ENCODE assay signal across 19 cellular contexts in genomic region chrX:136046295-136046894, GRCh38.
DNase-seq lines count a peak whose midpoint lies in the region; ATAC-seq, FAIRE-seq and TF ChIP-seq lines count a peak whose summit lies in the region.
"Had no signal": no experiment of that assay in that cellular context is flagged by ENCODE, and none has a peak within 500 bp of the region (broad histone marks: within the 10 kb centered on the region; RNA-seq: fewer than 3 reads in every experiment).

No MANE protein-coding gene starts in this region.

- no peak overlapping the region for H2AFZ ChIP-seq in IMR-90 (replicated peaks; ENCODE audit: low read length, poor library complexity)

- WGBS in IMR-90 (ENCODE audit: extremely low coverage in 2 of 2, insufficient read length in 1 of 2), 2 experiments: no CpG with 5 or more reads among the region's 9 CpGs
- WGBS in thyroid gland, 2 donors: 37 to 42% methylated on average over 9 of the region's 9 CpGs

- no peak overlapping the region for H4K91ac ChIP-seq in IMR-90 (ENCODE audit: insufficient read depth, low read depth, low read length)

- no peaks in the 10 kb centered on the region for H3K79me1 ChIP-seq in IMR-90 (ENCODE audit: low read depth in 1 of 2, low read length in 2 of 2)

- H3K36me3 ChIP-seq in IMR-90 (ENCODE audit: control insufficient read depth, insufficient read depth, low read length) (no peaks in the 10 kb centered on the region), bronchial epithelial cell (ENCODE audit: control insufficient read depth, insufficient read depth, low read length) (no peaks in the 10 kb centered on the region), thyroid gland (no peaks in the 10 kb centered on the region)
- H3K36me3 ChIP-seq: WERI-Rb-1 had no signal

- peak; percentile 33; the same call in 1 of the 2 replicates for ATAC-seq in IMR-90 (ENCODE audit: low read depth)
- ATAC-seq in left colon: peak; percentile 18
- no peak for ATAC-seq in HG03039 (IDR thresholded peaks at IDR 0.05; ENCODE audit: unreplicated experiment)
- ATAC-seq in GM21576 (IDR thresholded peaks at IDR 0.05; ENCODE audit: unreplicated experiment): no peak
- ATAC-seq: T-helper 17 cell had no signal

- peaks cover 4% of the 10 kb centered on the region; the same call in 1 of the 2 replicates for H3K27me3 ChIP-seq in IMR-90 (ENCODE audit: control insufficient read depth, insufficient read depth, low read length)
- H3K27me3 ChIP-seq in bronchial epithelial cell (ENCODE audit: control insufficient read depth, insufficient read depth, low read length): no peaks in the 10 kb centered on the region
- no peaks in the 10 kb centered on the region for H3K27me3 ChIP-seq in thyroid gland

- H3K9ac ChIP-seq in IMR-90 (ENCODE audit: low read depth, low read length): no peak overlapping the region

- in situ Hi-C loops in IMR-90 (cut with MboI; ENCODE audit: low sequenced_read_pairs): no loop called here

- H3K4me2 ChIP-seq in IMR-90 (ENCODE audit: low read depth, low read length): no peak overlapping the region

- POLR2A ChIA-PET in IMR-90 (lab: Charles Lee; ENCODE audit: unreplicated experiment): no interaction called here

- H3K27ac ChIP-seq in IMR-90 (ENCODE audit: insufficient read depth, low read length) (no peak overlapping the region), thyroid gland (peak overlapping the region; percentile 59 to 77 (median 76))
- H3K27ac ChIP-seq: WERI-Rb-1 had no signal

- no peak overlapping the region for H4K8ac ChIP-seq in IMR-90 (ENCODE audit: low read depth in 2 of 2, low read length in 2 of 2)

- TF ChIP-seq POLR2A in IMR-90 (IDR thresholded peaks at IDR 0.05; ENCODE audit: low read depth, low read length) (no peak), thyroid gland (IDR thresholded peaks at IDR 0.05) (peak in 1 of 2 donors; percentile 49)

- no peak overlapping the region for H2AK9ac ChIP-seq in IMR-90 (replicated peaks; ENCODE audit: low read depth, low read length, poor library complexity)

- no peak overlapping the region for H2AK5ac ChIP-seq in IMR-90 (ENCODE audit: low read depth, low read length)

- no peak overlapping the region for H4K5ac ChIP-seq in IMR-90 (ENCODE audit: low read depth, low read length)

- intact Hi-C loops in IMR-90 (cut with micrococcal nuclease): no loop called here
- intact Hi-C loops in left colon (cut with DNase I, micrococcal nuclease): no loop called here
- intact Hi-C loops in thyroid gland (cut with DNase I): no loop called here

- dilution Hi-C loops in IMR-90 (cut with HindIII; ENCODE audit: low sequenced_read_pairs, unreplicated experiment): no loop called here

- no peak for FAIRE-seq in bronchial epithelial cell (lab: Jason Lieb, UNC)
- FAIRE-seq: H54, RCC 7860 had no signal

- no peak overlapping the region for H2BK5ac ChIP-seq in IMR-90 (ENCODE audit: low read depth, low read length, poor library complexity, severe bottlenecking)

- H3K9me3 ChIP-seq in IMR-90 (ENCODE audit: control insufficient read depth, insufficient read depth, low read length): no peaks in the 10 kb centered on the region
- no peaks in the 10 kb centered on the region for H3K9me3 ChIP-seq in thyroid gland
- H3K9me3 ChIP-seq: heart right ventricle had no signal

- DNase-seq in IMR-90: peak; percentile 53
- DNase-seq in bronchial epithelial cell (ENCODE audit: low read depth): peak; percentile 15
- no peak for DNase-seq in left colon
- no peak for DNase-seq in thyroid gland
- DNase-seq in NCI-H1105 (lab: John Stamatoyannopoulos, UW): no peak
- DNase-seq: activated CD4-positive, alpha-beta T cell treated with anti-CD3 and anti-CD28 coated beads, Interleukin-2, amount 50 U/mL, for 1 hour; activated CD8-positive, alpha-beta memory T cell treated with anti-CD3 and anti-CD28 coated beads, Interleukin-2, amount 50 U/mL, for 48 hours; effector memory CD4-positive, alpha-beta T cell; heart right ventricle; KG1; NCI-H2081 treated with DMSO at 0.1 percent for 48 hours; NCI-H524; retina; T-helper 17 cell; WERI-Rb-1 had no signal

- TF ChIP-seq CTCF in IMR-90 (conservative IDR thresholded peaks at IDR 0.05; ENCODE audit: low read depth, low read length) (no peak), bronchial epithelial cell (IDR thresholded peaks at IDR 0.05; ENCODE audit: insufficient read depth, low read length, severe bottlenecking) (no peak), thyroid gland (IDR thresholded peaks at IDR 0.05) (no peak)

- no peak overlapping the region for H2BK120ac ChIP-seq in IMR-90 (ENCODE audit: low read depth, low read length)

- BruUV-seq in IMR-90 (replicated peaks; lab: Mats Ljungman, UMichigan): no TSS peak

- H3K4me3 ChIP-seq in IMR-90 (ENCODE audit: insufficient read depth, low read depth, low read length) (no peak overlapping the region), bronchial epithelial cell (ENCODE audit: low read depth, low read length) (no peak overlapping the region), thyroid gland (replicated peaks in 1 of 3) (no peak overlapping the region)
- H3K4me3 ChIP-seq: heart right ventricle had no signal

- 0 out of 2 replicates have a peak overlapping the region, but pooled peaks have one; percentile 42 for H3K23ac ChIP-seq in IMR-90 (ENCODE audit: low read depth, low read length)

- H3K14ac ChIP-seq in IMR-90 (replicated peaks; ENCODE audit: low read depth, low read length): no peak overlapping the region

- CTCF ChIA-PET in IMR-90 (lab: Yijun Ruan, JAX): no interaction called here

- H4K20me1 ChIP-seq in IMR-90 (ENCODE audit: insufficient read depth, low read length): no peaks in the 10 kb centered on the region

- no peak overlapping the region for H3K4ac ChIP-seq in IMR-90 (ENCODE audit: low read depth, low read length)

- H3K18ac ChIP-seq in IMR-90 (ENCODE audit: low read depth, low read length): no peak overlapping the region

- no peak overlapping the region for H3K56ac ChIP-seq in IMR-90 (ENCODE audit: extremely low read depth, insufficient read depth, low read length)

- H2BK15ac ChIP-seq in IMR-90 (ENCODE audit: low read depth, low read length): no peak overlapping the region

- no peak overlapping the region for H2BK20ac ChIP-seq in IMR-90 (ENCODE audit: low read depth, low read length)

- H3K4me1 ChIP-seq in IMR-90 (ENCODE audit: control insufficient read depth, insufficient read depth, low read length): peaks cover 6% of the 10 kb centered on the region
- H3K4me1 ChIP-seq in thyroid gland: peaks cover 15 to 18% of the 10 kb centered on the region in 2 donors
- H3K4me1 ChIP-seq: heart right ventricle had no signal

- no peak for TF ChIP-seq RAD21 in IMR-90 (IDR thresholded peaks at IDR 0.05; ENCODE audit: low read length)

- peaks cover 6% of the 10 kb centered on the region for H3K9me1 ChIP-seq in IMR-90 (ENCODE audit: insufficient read depth, low read length)

TF ChIP-seq in IMR-90, 13 proteins besides CTCF, POLR2A, EP300 and RAD21:
- TF ChIP-seq RFX5 (IDR thresholded peaks at IDR 0.05; ENCODE audit: low read depth, low read length): no peak
- 0 out of 2 replicates have a peak, but pooled peaks have one; percentile 2 for TF ChIP-seq MAFK (IDR thresholded peaks at IDR 0.05; ENCODE audit: low read depth, low read length)
- TF ChIP-seq CEBPB (IDR thresholded peaks at IDR 0.05; ENCODE audit: low read depth, low read length): no peak

Comparison
In these comparisons a context has a peak if more than half of its experiments do, and no peak if none do; other contexts are left out.
1. ATAC-seq: peak in IMR-90 (single experiment) and left colon (single experiment); none in HG03039 (single experiment) and GM21576 (single experiment).
2. DNase-seq: peak in IMR-90 (single experiment) and bronchial epithelial cell (single experiment); none in left colon (0 of 2), thyroid gland (0 of 2) and NCI-H1105 (single experiment).